In the genomic region with DNA sequence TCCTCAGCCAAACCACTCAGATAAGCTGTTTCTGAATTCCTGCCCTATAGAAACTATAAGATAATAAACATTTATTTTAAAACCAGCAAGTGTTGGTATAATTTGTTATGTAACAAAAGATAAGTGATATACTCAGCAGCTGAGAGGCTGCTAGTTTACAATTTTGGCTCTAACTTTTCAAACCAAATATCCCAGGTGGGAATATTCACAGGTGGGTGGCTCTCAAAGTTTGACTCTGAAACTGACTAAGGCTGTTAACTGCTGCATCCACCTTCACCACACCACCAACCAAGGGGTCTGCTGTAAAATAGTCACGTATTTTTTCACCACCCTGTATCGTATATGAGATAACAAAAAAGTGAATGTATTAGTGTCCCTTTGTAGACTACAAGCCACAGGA, we compare ENCODE assay signal across 19 cellular contexts. TPM values are rescaled to one million over a fixed set of nuclear protein-coding genes. Genes with fewer than 3 reads are reported as not detected.
DNase-seq lines count a peak whose midpoint lies in the region; ATAC-seq and TF ChIP-seq lines count a peak whose summit lies in the region.
"Had no signal": no experiment of that assay in that cellular context is flagged by ENCODE, and none has a peak within 500 bp of the region (broad histone marks: within the 10 kb centered on the region; RNA-seq: fewer than 3 reads in every experiment).

No MANE protein-coding gene starts in this region.

- TF ChIP-seq POLR2A in heart left ventricle (IDR thresholded peaks at IDR 0.05) (no peak), esophagus muscularis mucosa (IDR thresholded peaks at IDR 0.05; ENCODE audit: low read depth) (no peak)

- H3K79me2 ChIP-seq in trophoblast cell (ENCODE audit: control insufficient read depth, insufficient read depth, low read length, poor library complexity), result peaks cover 2% of the 10 kb centered on the region

- H3K23ac ChIP-seq in trophoblast cell (ENCODE audit: low read length), result no peak overlapping the region

- H3K36me3 ChIP-seq in left ventricle myocardium inferior (no peaks in the 10 kb centered on the region), heart left ventricle (no peaks in the 10 kb centered on the region), esophagus muscularis mucosa (no peaks in the 10 kb centered on the region), trophoblast cell (ENCODE audit: control insufficient read depth in 1 of 2, insufficient read depth in 2 of 2, low read length in 2 of 2) (no peaks in the 10 kb centered on the region)

- no peak overlapping the region for H2AK5ac ChIP-seq in trophoblast cell (ENCODE audit: low read length)

- H2BK5ac ChIP-seq in trophoblast cell (ENCODE audit: low read depth, low read length, poor library complexity), result no peak overlapping the region

- H3K27ac ChIP-seq in left ventricle myocardium inferior (replicated peaks), result peak overlapping the region; percentile 82
- H3K27ac ChIP-seq in heart left ventricle, result peak overlapping the region in 6 of 12 donors; percentile 53 to 83 (median 73)
- no peak overlapping the region for H3K27ac ChIP-seq in esophagus muscularis mucosa (replicated peaks in 1 of 4)
- no peak overlapping the region for H3K27ac ChIP-seq in trophoblast cell (ENCODE audit: low read depth, low read length)
- H3K27ac ChIP-seq: 22Rv1, A549, C4-2B had no signal

- H3K4me2 ChIP-seq in trophoblast cell (ENCODE audit: low read length), result no peak overlapping the region
- H3K4me2 ChIP-seq: A549 had no signal

- intact Hi-C loops in left ventricle myocardium inferior (cut with micrococcal nuclease) (loop anchor here (5.0 kb wide), 1 partner anchor 65 kb away; no protein-coding TSS in a partner anchor), heart left ventricle (cut with DNase I) (no loop called here), esophagus muscularis mucosa (cut with DNase I) (no loop called here)

- H2BK12ac ChIP-seq in trophoblast cell (ENCODE audit: low read length), result peak overlapping the region; percentile 65

- H4K91ac ChIP-seq in trophoblast cell (ENCODE audit: low read depth, low read length), result no peak overlapping the region

- peak overlapping the region; percentile 63 for H2BK120ac ChIP-seq in trophoblast cell (ENCODE audit: insufficient read depth, low read length, poor library complexity)

- H3K9me3 ChIP-seq in left ventricle myocardium inferior (replicated peaks) (peaks cover 23% of the 10 kb centered on the region), heart left ventricle (peaks cover 0 to 13% (median 0%) of the 10 kb centered on the region in 12 donors), esophagus muscularis mucosa (no peaks in the 10 kb centered on the region), trophoblast cell (ENCODE audit: insufficient read depth, low read depth, low read length) (no peaks in the 10 kb centered on the region)

- no peak for TF ChIP-seq EP300 in esophagus muscularis mucosa (IDR thresholded peaks at IDR 0.05)

- ATAC-seq in heart left ventricle, result no peak
- no peak for ATAC-seq in HG03565 (IDR thresholded peaks at IDR 0.05; ENCODE audit: unreplicated experiment)
- ATAC-seq: A549, HCT116 had no signal

- no peak for DNase-seq in left ventricle myocardium inferior
- no peak for DNase-seq in heart left ventricle
- peak; percentile 19 for DNase-seq in esophagus muscularis mucosa (ENCODE audit: extremely low spot score)
- no peak for DNase-seq in trophoblast cell
- no peak for DNase-seq in NCI-H345 treated with DMSO at 0.1 percent for 48 hours (lab: John Stamatoyannopoulos, UW; ENCODE audit: unreplicated experiment)
- DNase-seq in SKM-1 treated with dmso at 0.1 percent for 144 hours (lab: John Stamatoyannopoulos, UW; ENCODE audit: unreplicated experiment), result no peak
- DNase-seq: AML-193; Caco-2; CD4-positive, alpha-beta T cell; GOT3; H7; HFFc6 had no signal

- H3K4me3 ChIP-seq in left ventricle myocardium inferior (no peak overlapping the region), heart left ventricle (no peak overlapping the region), esophagus muscularis mucosa (no peak overlapping the region), trophoblast cell (ENCODE audit: low read depth, low read length) (no peak overlapping the region)
- H3K4me3 ChIP-seq: A549 had no signal

- H4K12ac ChIP-seq in trophoblast cell (ENCODE audit: low read depth, low read length), result no peak overlapping the region

- H3K4me1 ChIP-seq in left ventricle myocardium inferior, result peaks cover 21% of the 10 kb centered on the region
- H3K4me1 ChIP-seq in heart left ventricle, result peaks cover 0 to 27% (median 11%) of the 10 kb centered on the region in 12 donors
- H3K4me1 ChIP-seq in esophagus muscularis mucosa, result peaks cover 5 to 7% (median 6%) of the 10 kb centered on the region in 4 donors
- peaks cover 7 to 16% of the 10 kb centered on the region in 2 experiments for H3K4me1 ChIP-seq in trophoblast cell (ENCODE audit: control insufficient read depth in 1 of 2, insufficient read depth in 2 of 2, low read length in 2 of 2)
- H3K4me1 ChIP-seq: A549 had no signal

- H3K79me1 ChIP-seq in trophoblast cell (ENCODE audit: low read length), result peaks cover 27% of the 10 kb centered on the region

- no peak overlapping the region for H3K9ac ChIP-seq in trophoblast cell (ENCODE audit: low read length)

- no peak overlapping the region for H2AFZ ChIP-seq in trophoblast cell (ENCODE audit: insufficient read depth, low read length, poor library complexity)

- H3K27me3 ChIP-seq in left ventricle myocardium inferior (ENCODE audit: low read depth) (no peaks in the 10 kb centered on the region), heart left ventricle (no peaks in the 10 kb centered on the region), esophagus muscularis mucosa (no peaks in the 10 kb centered on the region), trophoblast cell (ENCODE audit: insufficient read depth, low read length) (no peaks in the 10 kb centered on the region)

- no peak overlapping the region for H3K4ac ChIP-seq in trophoblast cell (ENCODE audit: low read depth, low read length)

- no peak for TF ChIP-seq CTCF in left ventricle myocardium inferior (IDR thresholded peaks at IDR 0.05; ENCODE audit: borderline replicate concordance)
- TF ChIP-seq CTCF in heart left ventricle (IDR thresholded peaks at IDR 0.05), result no peak
- TF ChIP-seq CTCF in esophagus muscularis mucosa (IDR thresholded peaks at IDR 0.05), result no peak

- H4K8ac ChIP-seq in trophoblast cell (ENCODE audit: low read depth, low read length), result no peak overlapping the region

- H3K18ac ChIP-seq in trophoblast cell (ENCODE audit: low read length), result no peak overlapping the region

- 91 to 95% (median 94%) methylated on average over 2 of the region's 2 CpGs for WGBS in heart left ventricle, 4 donors
- WGBS in esophagus muscularis mucosa, result 100% methylated on average over 2 of the region's 2 CpGs
- no CpG with 5 or more reads among the region's 2 CpGs for WGBS in trophoblast cell (ENCODE audit: extremely low coverage, insufficient coverage, insufficient read length)

- H3K14ac ChIP-seq in trophoblast cell (ENCODE audit: low read length), result no peak overlapping the region

RNA-seq across cellular contexts. Expression of a gene that starts 9.7 kb away (rescaled TPM):
- total RNA-seq in left ventricle myocardium inferior, result 8.1 TPM
- total RNA-seq in heart left ventricle, result 10 to 100 TPM in 2 of 9 donors, 1 to 10 TPM in 7; 3.9 to 18.5 (median 6.1) TPM
- 1 to 10 TPM; 2.1 to 4.4 TPM for polyA plus RNA-seq in heart left ventricle
- total RNA-seq in esophagus muscularis mucosa, result 10 to 100 TPM in 1 of 4 donors, 1 to 10 TPM in 3; 3.1 to 11.1 (median 5.0) TPM
- 0.53 and 0.68 TPM in 2 replicates for polyA plus RNA-seq in trophoblast cell (2013)
- total RNA-seq: Caco-2, H7, HFFc6, HT-29 had no signal
- polyA plus RNA-seq: A549, BJ had no signal
